ENCODE assay signal across 8 cellular contexts in genomic region chr3:52231502-52232278, GRCh38. TPM values are rescaled to one million over a fixed set of nuclear protein-coding genes. Genes with fewer than 3 reads are reported as not detected.
DNase-seq lines count a peak whose midpoint lies in the region; ATAC-seq and TF ChIP-seq lines count a peak whose summit lies in the region.

No MANE protein-coding gene starts in this region.

- H3K79me2 ChIP-seq in DND-41 (ENCODE audit: insufficient read depth, low read length): peaks cover 41% of the 10 kb centered on the region
- 0 out of 2 replicates have a peak, but pooled peaks cover 2% of the 10 kb centered on the region for H3K79me2 ChIP-seq in SU-DHL-6 (ENCODE audit: insufficient read depth, low read length)

- no peaks in the 10 kb centered on the region for H3K9me3 ChIP-seq in DND-41 (ENCODE audit: insufficient read depth, low read length, severe bottlenecking)
- H3K9me3 ChIP-seq in SU-DHL-6 (ENCODE audit: insufficient read depth, low read length): no peaks in the 10 kb centered on the region
- no peaks in the 10 kb centered on the region for H3K9me3 ChIP-seq in left ventricle myocardium inferior (replicated peaks)

- H3K9ac ChIP-seq in DND-41 (ENCODE audit: low read depth, low read length): no peak overlapping the region
- no peak overlapping the region for H3K9ac ChIP-seq in SU-DHL-6 (ENCODE audit: low read length)

- H4K20me1 ChIP-seq in DND-41 (ENCODE audit: insufficient read depth, low read length) (peaks cover 44% of the 10 kb centered on the region), SU-DHL-6 (ENCODE audit: low read depth, low read length) (no peaks in the 10 kb centered on the region)

- peak; percentile 80 for DNase-seq in DND-41
- DNase-seq in HL-60 (ENCODE audit: low read depth in 1 of 2, low spot score in 1 of 2): peak in 1 of 2 experiments; percentile 81
- DNase-seq in activated naive CD4-positive, alpha-beta T cell treated with anti-CD3 and anti-CD28 coated beads, Interleukin-2, amount 50 U/mL, for 16 hours: peak; percentile 90
- peak; percentile 74 for DNase-seq in left ventricle myocardium inferior
- peak; percentile 74 to 93 (median 84) for DNase-seq in stimulated activated CD4-positive, alpha-beta T cell treated with anti-CD3 and anti-CD28 coated beads, Interleukin-12 subunit alpha, Interleukin-12 subunit beta, amount 100 ng/mL, for 48 hours (ENCODE audit: low read depth in 2 of 3, low spot score in 1 of 3)

- H3K9me2 ChIP-seq in SU-DHL-6 (replicated peaks; ENCODE audit: insufficient read depth, low read length): no peaks in the 10 kb centered on the region

- H3K4me3 ChIP-seq in DND-41 (ENCODE audit: low read depth in 1 of 2, low read length in 2 of 2) (no peak overlapping the region), HL-60 (replicated peaks; ENCODE audit: insufficient read depth, low read length) (no peak overlapping the region), SU-DHL-6 (ENCODE audit: insufficient read depth, low read length, poor library complexity, severe bottlenecking) (no peak overlapping the region), left ventricle myocardium inferior (peak overlapping the region; percentile 70)

- H3K27me3 ChIP-seq in DND-41 (ENCODE audit: insufficient read depth, low read length, poor library complexity) (no peaks in the 10 kb centered on the region), HL-60 (ENCODE audit: insufficient read depth, poor library complexity, severe bottlenecking) (no peaks in the 10 kb centered on the region), SU-DHL-6 (ENCODE audit: low read length) (no peaks in the 10 kb centered on the region), left ventricle myocardium inferior (ENCODE audit: low read depth) (no peaks in the 10 kb centered on the region)

- 0 out of 2 replicates have a peak, but pooled peaks cover 5% of the 10 kb centered on the region for H3F3A ChIP-seq in SU-DHL-6 (ENCODE audit: insufficient read depth)

- TF ChIP-seq CTCF in DND-41 (IDR thresholded peaks at IDR 0.05; ENCODE audit: borderline replicate concordance, extremely low read depth, low read length, poor library complexity, severe bottlenecking): peak; percentile 92
- peak; percentile 92 for TF ChIP-seq CTCF in HL-60 (IDR thresholded peaks at IDR 0.05; ENCODE audit: insufficient read depth, low read length)
- TF ChIP-seq CTCF in SU-DHL-6 (IDR thresholded peaks at IDR 0.05; ENCODE audit: insufficient read depth, low read length, poor library complexity, severe bottlenecking): peak; percentile 93
- peak; percentile 89 for TF ChIP-seq CTCF in left ventricle myocardium inferior (IDR thresholded peaks at IDR 0.05; ENCODE audit: borderline replicate concordance)

- peak; percentile 81 for ATAC-seq in DND-41 (ENCODE audit: insufficient read depth, low read depth)
- ATAC-seq in GM21723 (IDR thresholded peaks at IDR 0.05; ENCODE audit: unreplicated experiment): no peak
- no peak for ATAC-seq in HG03045 (IDR thresholded peaks at IDR 0.05; ENCODE audit: unreplicated experiment)

- H3K4me2 ChIP-seq in DND-41 (ENCODE audit: insufficient read depth, low read length) (no peak overlapping the region), SU-DHL-6 (ENCODE audit: low read depth, low read length, poor library complexity, severe bottlenecking) (no peak overlapping the region)

- H3K4me1 ChIP-seq in DND-41 (ENCODE audit: insufficient read depth, low read length) (peaks cover 26% of the 10 kb centered on the region), left ventricle myocardium inferior (peaks cover 47% of the 10 kb centered on the region)

- H2AFZ ChIP-seq in DND-41 (ENCODE audit: low read depth, low read length): no peak overlapping the region
- no peak overlapping the region for H2AFZ ChIP-seq in SU-DHL-6 (ENCODE audit: low read depth, low read length, severe bottlenecking)

- H3K36me3 ChIP-seq in DND-41 (ENCODE audit: insufficient read depth, low read length): peaks cover 66% of the 10 kb centered on the region
- no peaks in the 10 kb centered on the region for H3K36me3 ChIP-seq in SU-DHL-6 (ENCODE audit: low read length)
- H3K36me3 ChIP-seq in left ventricle myocardium inferior: peaks cover 59% of the 10 kb centered on the region

- no peak overlapping the region for H3K27ac ChIP-seq in DND-41 (ENCODE audit: low read length)
- H3K27ac ChIP-seq in HL-60 (replicated peaks): no peak overlapping the region
- no peak overlapping the region for H3K27ac ChIP-seq in SU-DHL-6 (ENCODE audit: low read depth, low read length)
- H3K27ac ChIP-seq in left ventricle myocardium inferior (replicated peaks): peak overlapping the region; percentile 40

- intact Hi-C loops in left ventricle myocardium inferior (cut with micrococcal nuclease): no loop called here

RNA-seq across cellular contexts. Expression of gene TLR9, which starts 6.2 kb away (rescaled TPM):
- 0.66 TPM for total RNA-seq in left ventricle myocardium inferior

RNA-seq across cellular contexts. Expression of gene TWF2, which starts 7.3 kb away (rescaled TPM):
- total RNA-seq in left ventricle myocardium inferior: 115 TPM

RNA-seq across cellular contexts. Expression of gene PPM1M, which starts 13.9 kb away (rescaled TPM):
- total RNA-seq in left ventricle myocardium inferior: 9.2 TPM

RNA-seq across cellular contexts. Expression of gene ALAS1, which starts 33.7 kb away (rescaled TPM):
- 180 TPM for total RNA-seq in left ventricle myocardium inferior

RNA-seq across cellular contexts. Expression of gene WDR82, which starts 46.8 kb away (rescaled TPM):
- total RNA-seq in left ventricle myocardium inferior: 61.6 TPM
